Comparison of ENCODE assay signal across 16 cellular contexts in genomic region chr13:66952507-66952906, GRCh38.
A peak's percentile ranks its signal among the peaks of the same experiment; 100 is the strongest.
DNase-seq lines count a peak whose midpoint lies in the region; TF ChIP-seq lines count a peak whose summit lies in the region.
"Had no signal": no experiment of that assay in that cellular context is flagged by ENCODE, and none has a peak within 500 bp of the region (broad histone marks: within the 10 kb centered on the region; RNA-seq: fewer than 3 reads in every experiment).

No MANE protein-coding gene starts in this region.

- H3K27ac ChIP-seq in H9 (ENCODE audit: insufficient read length, low read depth, low read length) (no peak overlapping the region), OCI-LY1 (ENCODE audit: low read depth, low read length, poor library complexity, severe bottlenecking) (no peak overlapping the region), mesendoderm (ENCODE audit: low read depth, low read length) (no peak overlapping the region)

- no peak overlapping the region for H3K4ac ChIP-seq in H9 (ENCODE audit: low read depth, low read length)
- H3K4ac ChIP-seq in mesendoderm (ENCODE audit: low read depth, low read length), result no peak overlapping the region

- no peaks in the 10 kb centered on the region for H3K23me2 ChIP-seq in H9 (ENCODE audit: insufficient read length, low read depth, low read length, poor library complexity, severe bottlenecking)

- H3K4me2 ChIP-seq in H9 (ENCODE audit: insufficient read depth, insufficient read length, low read length) (no peak overlapping the region), OCI-LY1 (ENCODE audit: low read length) (no peak overlapping the region), mesendoderm (ENCODE audit: low read length) (no peak overlapping the region)

- H2BK20ac ChIP-seq in H9 (ENCODE audit: low read depth, low read length, poor library complexity, severe bottlenecking), result no peak overlapping the region

- no peaks in the 10 kb centered on the region for H3K79me1 ChIP-seq in H9 (ENCODE audit: insufficient read depth, low read depth, low read length, poor library complexity, severe bottlenecking)
- H3K79me1 ChIP-seq in mesendoderm (ENCODE audit: low read length), result no peaks in the 10 kb centered on the region

- H3F3A ChIP-seq in OCI-LY1 (ENCODE audit: insufficient read depth, low read length), result peaks cover 4% of the 10 kb centered on the region; the same call in 1 of the 2 replicates

- H3K56ac ChIP-seq in H9 (ENCODE audit: insufficient read length, low read depth, low read length) (no peak overlapping the region), mesendoderm (ENCODE audit: low read length) (no peak overlapping the region)

- no CpG with 5 or more reads among the region's 4 CpGs for WGBS in H9 (ENCODE audit: extremely low coverage, insufficient read length, low lambda C conversion rate)
- WGBS in mesendoderm (ENCODE audit: extremely low coverage, insufficient coverage, low lambda C conversion rate), result no CpG with 5 or more reads among the region's 4 CpGs

- no peak overlapping the region for H3K14ac ChIP-seq in H9 (ENCODE audit: insufficient read depth, low read length)

- H2AFZ ChIP-seq in H9 (ENCODE audit: low read length) (no peak overlapping the region), OCI-LY1 (ENCODE audit: low read length) (peak overlapping the region; percentile 67)

- no peak overlapping the region for H2BK12ac ChIP-seq in H9 (ENCODE audit: insufficient read length, low read depth, low read length)

- no peaks in the 10 kb centered on the region for H3K79me2 ChIP-seq in H9 (ENCODE audit: insufficient read depth, low read length)
- no peaks in the 10 kb centered on the region for H3K79me2 ChIP-seq in OCI-LY1 (ENCODE audit: insufficient read depth, low read length)
- no peaks in the 10 kb centered on the region for H3K79me2 ChIP-seq in mesendoderm (ENCODE audit: control insufficient read depth, insufficient read depth, low read length)

- H2BK15ac ChIP-seq in H9 (ENCODE audit: low read depth, low read length), result no peak overlapping the region
- no peak overlapping the region for H2BK15ac ChIP-seq in mesendoderm (replicated peaks; ENCODE audit: low read depth)

- peak overlapping the region in 1 of 3 experiments; percentile 68; a peak in 1 of 7 replicates for H3K27ac Mint-ChIP-seq in H9
- H3K27ac Mint-ChIP-seq: B cell; CD4-positive, alpha-beta T cell had no signal

- no peak overlapping the region for H4K8ac ChIP-seq in H9 (replicated peaks; ENCODE audit: insufficient read length, low read depth, low read length)
- H4K8ac ChIP-seq in mesendoderm (ENCODE audit: low read depth, low read length), result no peak overlapping the region

- peaks cover 37 to 49% of the 10 kb centered on the region in 2 experiments for H3K4me1 Mint-ChIP-seq in H9

- TF ChIP-seq CTCF in H9 (conservative IDR thresholded peaks at IDR 0.05), result peak; percentile 28; the same call in 2 of the 3 replicates
- 0 out of 2 replicates have a peak, but pooled peaks have one; percentile 6 for TF ChIP-seq CTCF in OCI-LY1 (IDR thresholded peaks at IDR 0.05; ENCODE audit: low read length)

- no peak overlapping the region for H3T11ph ChIP-seq in H9 (ENCODE audit: low read length)

- peaks cover 3% of the 10 kb centered on the region; the same call in 1 of the 2 replicates for H3K4me1 ChIP-seq in H9 (ENCODE audit: insufficient read depth, low read length)
- peaks cover 32% of the 10 kb centered on the region for H3K4me1 ChIP-seq in OCI-LY1 (ENCODE audit: insufficient read depth, low read length, severe bottlenecking)
- peaks cover 4% of the 10 kb centered on the region for H3K4me1 ChIP-seq in mesendoderm (ENCODE audit: control insufficient read depth, low read depth, low read length)

- no peaks in the 10 kb centered on the region for H3K27me3 Mint-ChIP-seq in H9 (ENCODE audit: low read depth)
- H3K27me3 Mint-ChIP-seq: B cell; CD4-positive, alpha-beta T cell had no signal

- H3K4me3 Mint-ChIP-seq in H9, result no peak overlapping the region
- H3K4me3 Mint-ChIP-seq: B cell; CD4-positive, alpha-beta T cell had no signal

- no peaks in the 10 kb centered on the region for H3K9me3 ChIP-seq in H9 (ENCODE audit: control insufficient read depth, low read depth, low read length)
- H3K9me3 ChIP-seq in OCI-LY1 (ENCODE audit: low read length), result no peaks in the 10 kb centered on the region

- H4K91ac ChIP-seq in H9 (ENCODE audit: insufficient read length, low read depth, low read length), result no peak overlapping the region

- H2BK5ac ChIP-seq in H9 (ENCODE audit: insufficient read length, low read length) (no peak overlapping the region), mesendoderm (ENCODE audit: low read length) (no peak overlapping the region)

- H2BK120ac ChIP-seq in H9 (ENCODE audit: low read depth, low read length, poor library complexity, severe bottlenecking) (no peak overlapping the region), mesendoderm (ENCODE audit: low read depth, low read length) (no peak overlapping the region)

- H3K27me3 ChIP-seq in H9 (ENCODE audit: insufficient read depth, low read length), result no peaks in the 10 kb centered on the region
- no peaks in the 10 kb centered on the region for H3K27me3 ChIP-seq in OCI-LY1 (ENCODE audit: insufficient read depth, low read length)
- no peaks in the 10 kb centered on the region for H3K27me3 ChIP-seq in mesendoderm (ENCODE audit: insufficient read depth, low read length, poor library complexity)

- H3K36me3 Mint-ChIP-seq in H9 (ENCODE audit: insufficient read depth in 1 of 3, low read depth in 3 of 3), result no peaks in the 10 kb centered on the region; a peak in 1 of 7 replicates

- no peaks in the 10 kb centered on the region for H4K20me1 ChIP-seq in H9 (ENCODE audit: control insufficient read depth, insufficient read depth, insufficient read length)
- H4K20me1 ChIP-seq in OCI-LY1 (ENCODE audit: insufficient read depth, low read length), result no peaks in the 10 kb centered on the region

- no peaks in the 10 kb centered on the region for H3K9me3 Mint-ChIP-seq in H9
- H3K9me3 Mint-ChIP-seq: CD4-positive, alpha-beta T cell had no signal

- H2AK5ac ChIP-seq in H9 (ENCODE audit: insufficient read length, low read length) (no peak overlapping the region), mesendoderm (ENCODE audit: low read length) (no peak overlapping the region)

- no peak overlapping the region for H4K5ac ChIP-seq in H9 (ENCODE audit: insufficient read length, low read depth, low read length)
- H4K5ac ChIP-seq in mesendoderm (ENCODE audit: low read length), result no peak overlapping the region

- no peak overlapping the region for H3K4me3 ChIP-seq in OCI-LY1 (ENCODE audit: low read depth, low read length, poor library complexity, severe bottlenecking)
- no peak overlapping the region for H3K4me3 ChIP-seq in mesendoderm (ENCODE audit: low read length)
- H3K4me3 ChIP-seq: K562 had no signal

- H3K9ac ChIP-seq in H9 (ENCODE audit: extremely low read depth, insufficient read length, low read length) (no peak overlapping the region), OCI-LY1 (ENCODE audit: low read length) (no peak overlapping the region), mesendoderm (ENCODE audit: low read length) (no peak overlapping the region)

- H3K18ac ChIP-seq in H9 (ENCODE audit: insufficient read length, low read depth, low read length), result no peak overlapping the region
- no peak overlapping the region for H3K18ac ChIP-seq in mesendoderm (ENCODE audit: low read length)

- DNase-seq in ELF-1 (ENCODE audit: low read depth, low spot score) (peak; percentile 2), H9 (no peak), mesendoderm (peak; percentile 3), NCI-H2029 (lab: John Stamatoyannopoulos, UW) (no peak), anterior cingulate cortex (lab: John Stamatoyannopoulos, UW) (no peak), NCI-H2107 treated with DMSO at 0.1 percent for 48 hours (lab: John Stamatoyannopoulos, UW; ENCODE audit: unreplicated experiment) (no peak)
- DNase-seq: ACHN; C1 segment of cervical spinal cord; Calu3; CD4-positive, alpha-beta T cell; DMS 273 treated with DMSO at 0.1 percent for 48 hours; DMS79; HCEC 1CT had no signal

- H3K23ac ChIP-seq in H9 (ENCODE audit: insufficient read length, low read depth, low read length) (no peak overlapping the region), mesendoderm (ENCODE audit: low read length) (no peak overlapping the region)

- H3K9me2 ChIP-seq in OCI-LY1 (ENCODE audit: low read depth, low read length), result no peaks in the 10 kb centered on the region

- H3K36me3 ChIP-seq in OCI-LY1 (ENCODE audit: insufficient read depth, low read length) (no peaks in the 10 kb centered on the region), mesendoderm (ENCODE audit: control insufficient read depth, insufficient read depth, low read length) (no peaks in the 10 kb centered on the region)

Comparison
In these comparisons a context has a peak if more than half of its experiments do, and no peak if none do; other contexts are left out.
1. DNase-seq: peak in ELF-1 (single experiment) and mesendoderm (single experiment); none in H9 (single experiment), NCI-H2029 (single experiment), anterior cingulate cortex (0 of 58) and NCI-H2107 treated with DMSO at 0.1 percent for 48 hours (single experiment).